ENCODE assay signal across 17 cellular contexts in genomic region chr14:50739186-50739585, GRCh38.
DNase-seq lines count a peak whose midpoint lies in the region; ATAC-seq and TF ChIP-seq lines count a peak whose summit lies in the region.
"Had no signal": no experiment of that assay in that cellular context is flagged by ENCODE, and none has a peak within 500 bp of the region (broad histone marks: within the 10 kb centered on the region; RNA-seq: fewer than 3 reads in every experiment).

No MANE protein-coding gene starts in this region.

- H2AFZ ChIP-seq in neuronal stem cell (ENCODE audit: low read length), result no peak overlapping the region
- no peak overlapping the region for H2AFZ ChIP-seq in PC-3 (ENCODE audit: low read length)

- H2BK5ac ChIP-seq in neuronal stem cell (ENCODE audit: low read length), result no peak overlapping the region

- POLR2A ChIA-PET in PC-3 (lab: Charles Lee; ENCODE audit: unreplicated experiment), result interaction anchor here (0.6 to 0.7 kb wide), 2 partner anchors 139 to 224 kb away, joined by 5 to 10 read pairs; no protein-coding TSS in a partner anchor

- H3F3A ChIP-seq in PC-3 (ENCODE audit: low read length, unreplicated experiment), result peaks cover 7% of the 10 kb centered on the region

- no peaks in the 10 kb centered on the region for H3K79me1 ChIP-seq in neuronal stem cell (ENCODE audit: low read depth, low read length)

- CTCF ChIA-PET in activated CD8-positive, alpha-beta memory T cell treated with anti-CD3 and anti-CD28 coated beads, Interleukin-2, amount 10 ng/mL, durations not matched to agents 7 days and 5 days (lab: Charles Lee), result interaction anchor here (1.1 to 2.2 kb wide), 3 partner anchors 13 to 121 kb away, joined by 4 to 10 read pairs (median 6); no protein-coding TSS in a partner anchor
- CTCF ChIA-PET in PC-3 (lab: Charles Lee), result interaction anchor here (0.6 kb wide), 1 partner anchor 137 kb away, joined by 3 read pairs; no protein-coding TSS in a partner anchor

- H4K20me1 ChIP-seq in PC-3 (ENCODE audit: low read length), result no peaks in the 10 kb centered on the region

- no peak overlapping the region for H3K4me2 ChIP-seq in neuronal stem cell (ENCODE audit: insufficient read depth, low read length, poor library complexity, severe bottlenecking)
- no peak overlapping the region for H3K4me2 ChIP-seq in PC-3 (ENCODE audit: low read length)

- H2AK5ac ChIP-seq in neuronal stem cell (ENCODE audit: low read depth, low read length), result no peak overlapping the region

- BruUV-seq in PC-3 (replicated peaks; lab: Mats Ljungman, UMichigan), result no TSS peak

- H2BK120ac ChIP-seq in neuronal stem cell (ENCODE audit: low read depth, low read length), result no peak overlapping the region

- no peak overlapping the region for H4K8ac ChIP-seq in neuronal stem cell (ENCODE audit: low read depth, low read length)

- H3K27ac Mint-ChIP-seq in activated CD8-positive, alpha-beta memory T cell treated with anti-CD3 and anti-CD28 coated beads, Interleukin-2, amount 10 ng/mL, durations not matched to agents 7 days and 5 days, result peak overlapping the region; percentile 85
- H3K27ac Mint-ChIP-seq in activated naive CD8-positive, alpha-beta T cell treated with anti-CD3 and anti-CD28 coated beads, Interleukin-2, amount 50 U/mL, for 24 hours, result peak overlapping the region; percentile 56
- H3K27ac Mint-ChIP-seq: activated B cell treated with CpG ODN at 0.5 μM for 24 hours had no signal

- no peak overlapping the region for H3K4me3 Mint-ChIP-seq in activated CD8-positive, alpha-beta memory T cell treated with anti-CD3 and anti-CD28 coated beads, Interleukin-2, amount 10 ng/mL, durations not matched to agents 7 days and 5 days
- no peak overlapping the region for H3K4me3 Mint-ChIP-seq in activated naive CD8-positive, alpha-beta T cell treated with anti-CD3 and anti-CD28 coated beads, Interleukin-2, amount 50 U/mL, for 24 hours
- H3K4me3 Mint-ChIP-seq: activated B cell treated with CpG ODN at 0.5 μM for 24 hours; stimulated activated memory B cell treated with anti-CD40 and anti-IgM and Interleukin-4, amounts not matched to agents 10 μg/mL and 1 μg/mL and 100 μg/mL, for 72 hours had no signal

- H3K36me3 Mint-ChIP-seq in activated CD8-positive, alpha-beta memory T cell treated with anti-CD3 and anti-CD28 coated beads, Interleukin-2, amount 10 ng/mL, durations not matched to agents 7 days and 5 days, result peaks cover 54% of the 10 kb centered on the region
- H3K36me3 Mint-ChIP-seq in activated naive CD8-positive, alpha-beta T cell treated with anti-CD3 and anti-CD28 coated beads, Interleukin-2, amount 50 U/mL, for 24 hours (ENCODE audit: low read depth), result peaks cover 53% of the 10 kb centered on the region

- H4K91ac ChIP-seq in neuronal stem cell (ENCODE audit: low read depth, low read length, poor library complexity), result no peak overlapping the region

- H3K9me3 ChIP-seq in muscle layer of duodenum (ENCODE audit: control insufficient read depth in 1 of 2, low read length in 2 of 2) (no peaks in the 10 kb centered on the region), thoracic aorta (no peaks in the 10 kb centered on the region), neuronal stem cell (replicated peaks in 1 of 2; ENCODE audit: control insufficient read depth in 2 of 2, insufficient read depth in 1 of 2, low read depth in 1 of 2, low read length in 2 of 2) (no peaks in the 10 kb centered on the region), PC-3 (ENCODE audit: low read length) (no peaks in the 10 kb centered on the region)
- H3K9me3 ChIP-seq: Caco-2 had no signal

- no peaks in the 10 kb centered on the region for H3K9me2 ChIP-seq in PC-3 (replicated peaks; ENCODE audit: low read length)

- no peak overlapping the region for H2BK12ac ChIP-seq in neuronal stem cell (ENCODE audit: low read length)

- H3K4me1 ChIP-seq in muscle layer of duodenum (ENCODE audit: control insufficient read depth in 1 of 2, insufficient read depth in 2 of 2, low read length in 2 of 2) (peaks cover 0 to 17% of the 10 kb centered on the region in 2 donors), thoracic aorta (ENCODE audit: control insufficient read depth in 1 of 2, low read depth in 2 of 2) (peaks cover 0 to 20% of the 10 kb centered on the region in 2 donors), neuronal stem cell (ENCODE audit: control insufficient read depth in 2 of 2, insufficient read depth in 1 of 2, low read depth in 1 of 2, low read length in 2 of 2) (no peaks in the 10 kb centered on the region), PC-3 (ENCODE audit: insufficient read depth, low read length) (peaks cover 28% of the 10 kb centered on the region)
- H3K4me1 ChIP-seq: Caco-2 had no signal

- H3K4ac ChIP-seq in neuronal stem cell (ENCODE audit: low read length), result no peak overlapping the region

- H3K36me3 ChIP-seq in muscle layer of duodenum (ENCODE audit: control insufficient read depth in 1 of 2, insufficient read depth in 2 of 2, low read length in 2 of 2), result peaks cover 18 to 34% of the 10 kb centered on the region in 2 donors
- H3K36me3 ChIP-seq in thoracic aorta, result peaks cover 5% of the 10 kb centered on the region
- peaks cover 29 to 93% of the 10 kb centered on the region in 2 donors for H3K36me3 ChIP-seq in neuronal stem cell (replicated peaks in 1 of 2; ENCODE audit: control insufficient read depth in 2 of 2, insufficient read depth in 2 of 2, low read length in 2 of 2)
- peaks cover 27% of the 10 kb centered on the region for H3K36me3 ChIP-seq in PC-3 (ENCODE audit: low read depth, low read length)

- no peak overlapping the region for H3K23ac ChIP-seq in neuronal stem cell (ENCODE audit: low read depth, low read length, poor library complexity)

- H3K27me3 ChIP-seq in muscle layer of duodenum (ENCODE audit: low read depth, low read length) (no peaks in the 10 kb centered on the region), thoracic aorta (replicated peaks; ENCODE audit: insufficient read depth) (no peaks in the 10 kb centered on the region), neuronal stem cell (ENCODE audit: control insufficient read depth in 3 of 3, insufficient read depth in 3 of 3, low read depth in 1 of 3, low read length in 3 of 3) (no peaks in the 10 kb centered on the region), PC-3 (ENCODE audit: low read length) (no peaks in the 10 kb centered on the region)
- H3K27me3 ChIP-seq: foreskin keratinocyte had no signal

- H3K4me3 ChIP-seq in muscle layer of duodenum (ENCODE audit: low read depth in 1 of 2, low read length in 2 of 2), result no peak overlapping the region
- no peak overlapping the region for H3K4me3 ChIP-seq in thoracic aorta
- no peak overlapping the region for H3K4me3 ChIP-seq in neuronal stem cell (ENCODE audit: low read length in 2 of 2)
- no peak overlapping the region for H3K4me3 ChIP-seq in PC-3 (ENCODE audit: low read length)
- H3K4me3 ChIP-seq: lung had no signal

- no peak for TF ChIP-seq CTCF in thoracic aorta (IDR thresholded peaks at IDR 0.05)
- no peak for TF ChIP-seq CTCF in PC-3 (conservative IDR thresholded peaks at IDR 0.05; ENCODE audit: low read depth, low read length)

- no CpG with 5 or more reads among the region's 4 CpGs for WGBS in neuronal stem cell (ENCODE audit: extremely low coverage in 2 of 2, insufficient read length in 2 of 2, insufficient replicate concordance in 1 of 2), 2 donors

- intact Hi-C loops in PC-3 (cut with micrococcal nuclease), result no loop called here

- no peak for DNase-seq in activated CD8-positive, alpha-beta memory T cell treated with anti-CD3 and anti-CD28 coated beads, Interleukin-2, amount 10 ng/mL, durations not matched to agents 7 days and 5 days
- no peak for DNase-seq in activated CD8-positive, alpha-beta memory T cell treated with anti-CD3 and anti-CD28 coated beads for 24 hours
- no peak for DNase-seq in activated naive CD8-positive, alpha-beta T cell treated with anti-CD3 and anti-CD28 coated beads, Interleukin-2, amount 50 U/mL, for 24 hours
- no peak for DNase-seq in thoracic aorta (ENCODE audit: low spot score)
- no peak for DNase-seq in effector CD8-positive, alpha-beta T cell (lab: John Stamatoyannopoulos, UW)
- DNase-seq in neuronal stem cell (ENCODE audit: low spot score), result no peak
- DNase-seq in PC-3, result no peak
- DNase-seq: ACHN; activated B cell treated with CpG ODN at 0.5 μM for 24 hours; Caco-2; central memory CD4-positive, alpha-beta T cell; foreskin keratinocyte; HCEC 1CT had no signal

- no peaks in the 10 kb centered on the region for H3K9me3 Mint-ChIP-seq in activated CD8-positive, alpha-beta memory T cell treated with anti-CD3 and anti-CD28 coated beads, Interleukin-2, amount 10 ng/mL, durations not matched to agents 7 days and 5 days (ENCODE audit: low read depth)
- no peaks in the 10 kb centered on the region for H3K9me3 Mint-ChIP-seq in activated naive CD8-positive, alpha-beta T cell treated with anti-CD3 and anti-CD28 coated beads, Interleukin-2, amount 50 U/mL, for 24 hours
- H3K9me3 Mint-ChIP-seq: activated B cell treated with CpG ODN at 0.5 μM for 24 hours; stimulated activated memory B cell treated with anti-CD40 and anti-IgM and Interleukin-4, amounts not matched to agents 10 μg/mL and 1 μg/mL and 100 μg/mL, for 72 hours had no signal

- no peaks in the 10 kb centered on the region for H3K27me3 Mint-ChIP-seq in activated CD8-positive, alpha-beta memory T cell treated with anti-CD3 and anti-CD28 coated beads, Interleukin-2, amount 10 ng/mL, durations not matched to agents 7 days and 5 days
- no peaks in the 10 kb centered on the region for H3K27me3 Mint-ChIP-seq in activated naive CD8-positive, alpha-beta T cell treated with anti-CD3 and anti-CD28 coated beads, Interleukin-2, amount 50 U/mL, for 24 hours
- H3K27me3 Mint-ChIP-seq: activated B cell treated with CpG ODN at 0.5 μM for 24 hours; stimulated activated memory B cell treated with anti-CD40 and anti-IgM and Interleukin-4, amounts not matched to agents 10 μg/mL and 1 μg/mL and 100 μg/mL, for 72 hours had no signal

- no peak overlapping the region for H3K14ac ChIP-seq in neuronal stem cell (ENCODE audit: low read length)

- H2BK15ac ChIP-seq in neuronal stem cell (ENCODE audit: low read length), result no peak overlapping the region

- H3K27ac ChIP-seq in muscle layer of duodenum (ENCODE audit: low read length) (peak overlapping the region; percentile 26), thoracic aorta (peak overlapping the region; percentile 37 to 49), neuronal stem cell (replicated peaks; ENCODE audit: low read length) (no peak overlapping the region), PC-3 (ENCODE audit: low read length) (no peak overlapping the region)
- H3K27ac ChIP-seq: foreskin keratinocyte, RWPE1 had no signal

- no peak for ATAC-seq in activated CD8-positive, alpha-beta memory T cell treated with anti-CD3 and anti-CD28 coated beads, Interleukin-2, amount 10 ng/mL, durations not matched to agents 7 days and 5 days
- no peak for ATAC-seq in activated naive CD8-positive, alpha-beta T cell treated with anti-CD3 and anti-CD28 coated beads, Interleukin-2, amount 50 U/mL, for 24 hours
- ATAC-seq in thoracic aorta (ENCODE audit: insufficient number of reproducible peaks, low FRiP score, low read depth) (no peak), PC-3 (no peak)
- ATAC-seq: foreskin keratinocyte; stimulated activated memory B cell treated with anti-CD40 and anti-IgM and Interleukin-4, amounts not matched to agents 10 μg/mL and 1 μg/mL and 100 μg/mL, for 72 hours had no signal

- H3K9ac ChIP-seq in neuronal stem cell (ENCODE audit: low read depth, low read length, poor library complexity) (no peak overlapping the region), PC-3 (ENCODE audit: low read length) (no peak overlapping the region)

- no peak overlapping the region for H3K18ac ChIP-seq in neuronal stem cell (ENCODE audit: low read length)

- peaks cover 52% of the 10 kb centered on the region for H3K4me1 Mint-ChIP-seq in activated CD8-positive, alpha-beta memory T cell treated with anti-CD3 and anti-CD28 coated beads, Interleukin-2, amount 10 ng/mL, durations not matched to agents 7 days and 5 days
- peaks cover 47% of the 10 kb centered on the region for H3K4me1 Mint-ChIP-seq in activated naive CD8-positive, alpha-beta T cell treated with anti-CD3 and anti-CD28 coated beads, Interleukin-2, amount 50 U/mL, for 24 hours
- H3K4me1 Mint-ChIP-seq: stimulated activated memory B cell treated with anti-CD40 and anti-IgM and Interleukin-4, amounts not matched to agents 10 μg/mL and 1 μg/mL and 100 μg/mL, for 72 hours had no signal

- H3K79me2 ChIP-seq in PC-3 (ENCODE audit: low read length), result no peaks in the 10 kb centered on the region

Comparison
In these comparisons a context has a peak if more than half of its experiments do, and no peak if none do; other contexts are left out.
1. H3K27ac ChIP-seq: peak in muscle layer of duodenum (single experiment) and thoracic aorta (2 of 2); none in neuronal stem cell (single experiment) and PC-3 (single experiment).